In the genomic region with DNA sequence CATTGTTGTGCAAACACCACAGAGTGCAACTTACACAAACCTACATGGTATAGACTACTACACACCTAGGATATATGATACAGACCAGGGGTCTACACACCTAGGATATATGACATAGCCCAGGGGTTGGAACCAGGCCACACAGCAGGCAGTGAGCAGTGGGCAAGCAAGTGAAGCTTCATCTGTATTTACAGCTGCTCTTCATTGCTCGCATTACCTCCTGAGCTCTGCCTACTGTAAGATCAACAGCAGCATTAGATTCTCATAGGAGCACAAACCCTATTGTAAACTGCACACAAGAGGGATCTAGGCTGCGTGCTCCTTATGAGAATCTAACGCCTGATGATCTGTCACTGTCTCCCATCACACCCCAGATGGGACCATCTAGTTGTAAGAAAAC, we compare ENCODE assay signal across 9 cellular contexts.
"Had no signal": no experiment of that assay in that cellular context is flagged by ENCODE, and none has a peak within 500 bp of the region (broad histone marks: within the 10 kb centered on the region; RNA-seq: fewer than 3 reads in every experiment).

No MANE protein-coding gene starts in this region.

- DNase-seq: GM23248, GOT3, H9, HCEC 1CT, HFFc6, KBM-7 had no signal

- H3K9ac ChIP-seq: GM23248, KMS-11 had no signal

- H3K27ac ChIP-seq: GM23248, HL-60, KMS-11 had no signal

- H2AFZ ChIP-seq: GM23248 had no signal

- H3K4me3 ChIP-seq: GM23248 had no signal

- H3K4me2 ChIP-seq: KMS-11 had no signal

- FAIRE-seq: HepG2 had no signal

- ATAC-seq: HepG2 had no signal
